21 cellular contexts compared by ENCODE assay signal in genomic region chr1:205604825-205605544, GRCh38.
A peak's percentile ranks its signal among the peaks of the same experiment; 100 is the strongest.
DNase-seq lines count a peak whose midpoint lies in the region; ATAC-seq and TF ChIP-seq lines count a peak whose summit lies in the region.
"Had no signal": no experiment of that assay in that cellular context is flagged by ENCODE, and none has a peak within 500 bp of the region (broad histone marks: within the 10 kb centered on the region; RNA-seq: fewer than 3 reads in every experiment).

No MANE protein-coding gene starts in this region.

- peaks cover 12% of the 10 kb centered on the region for H3K36me3 ChIP-seq in WERI-Rb-1
- H3K36me3 ChIP-seq: transverse colon had no signal

- no peaks in the 10 kb centered on the region for H3K9me3 Mint-ChIP-seq in activated naive CD8-positive, alpha-beta T cell treated with anti-CD3 and anti-CD28 coated beads, Interleukin-2, amount 50 U/mL, for 24 hours
- H3K9me3 Mint-ChIP-seq: stimulated activated effector memory CD8-positive, alpha-beta T cell treated with anti-CD3 and anti-CD28 coated beads, Interleukin-12 subunit alpha, Interleukin-12 subunit beta, amount 100 ng/mL, for 72 hours; WTC11 had no signal

- H3K27ac ChIP-seq in WERI-Rb-1 (no peak overlapping the region), substantia nigra (ENCODE audit: low read depth, low read length, poor library complexity, severe bottlenecking) (no peak overlapping the region)
- H3K27ac ChIP-seq: transverse colon had no signal

- H3K4me1 Mint-ChIP-seq in activated naive CD8-positive, alpha-beta T cell treated with anti-CD3 and anti-CD28 coated beads, Interleukin-2, amount 50 U/mL, for 24 hours: peaks cover 30% of the 10 kb centered on the region
- H3K4me1 Mint-ChIP-seq: WTC11 had no signal

- H3K36me3 Mint-ChIP-seq in activated naive CD8-positive, alpha-beta T cell treated with anti-CD3 and anti-CD28 coated beads, Interleukin-2, amount 50 U/mL, for 24 hours (ENCODE audit: low read depth): peaks cover 35% of the 10 kb centered on the region

- H3K27me3 ChIP-seq in WERI-Rb-1 (ENCODE audit: insufficient read depth, low read depth, severe bottlenecking): no peaks in the 10 kb centered on the region
- H3K27me3 ChIP-seq: transverse colon had no signal

- ATAC-seq in activated naive CD8-positive, alpha-beta T cell treated with anti-CD3 and anti-CD28 coated beads, Interleukin-2, amount 50 U/mL, for 24 hours: no peak
- no peak for ATAC-seq in HG03354 (IDR thresholded peaks at IDR 0.05; ENCODE audit: poor library complexity, severe bottlenecking, unreplicated experiment)
- ATAC-seq: activated CD8-positive, alpha-beta memory T cell treated with anti-CD3 and anti-CD28 coated beads, Interleukin-2, amount 10 ng/mL, durations not matched to agents 7 days and 5 days; left colon; Panc1; stimulated activated effector memory CD8-positive, alpha-beta T cell treated with anti-CD3 and anti-CD28 coated beads, Interleukin-12 subunit alpha, Interleukin-12 subunit beta, amount 100 ng/mL, for 72 hours; WTC11 had no signal

- DNase-seq in activated CD8-positive, alpha-beta memory T cell treated with anti-CD3 and anti-CD28 coated beads, Interleukin-2, amount 50 U/mL, for 48 hours: peak; percentile 6
- DNase-seq in activated CD8-positive, alpha-beta memory T cell treated with anti-CD3 and anti-CD28 coated beads, Interleukin-2, amount 50 U/mL, for 4 hours: no peak
- peak; percentile 96 for DNase-seq in NOMO-1 treated with DMSO at 0.1 percent for 48 hours (lab: John Stamatoyannopoulos, UW; ENCODE audit: unreplicated experiment)
- no peak for DNase-seq in activated naive CD8-positive, alpha-beta T cell treated with anti-CD3 and anti-CD28 coated beads, Interleukin-2, amount 50 U/mL, for 24 hours
- peak; percentile 12 for DNase-seq in pons (ENCODE audit: low spot score)
- DNase-seq in WERI-Rb-1: no peak
- no peak for DNase-seq in substantia nigra (lab: John Stamatoyannopoulos, UW)
- DNase-seq: activated CD8-positive, alpha-beta memory T cell treated with anti-CD3 and anti-CD28 coated beads, Interleukin-2, amount 10 ng/mL, durations not matched to agents 7 days and 5 days; Caco-2; GDM1; left colon; NCI-H1930; NCI-H510A; posterior cingulate gyrus; transverse colon had no signal

- no peak for TF ChIP-seq CTCF in WERI-Rb-1 (IDR thresholded peaks at IDR 0.05; ENCODE audit: low read depth, low read length)

- H3K27ac Mint-ChIP-seq in activated naive CD8-positive, alpha-beta T cell treated with anti-CD3 and anti-CD28 coated beads, Interleukin-2, amount 50 U/mL, for 24 hours: peak overlapping the region; percentile 9
- H3K27ac Mint-ChIP-seq: activated CD8-positive, alpha-beta memory T cell treated with anti-CD3 and anti-CD28 coated beads, Interleukin-2, amount 10 ng/mL, durations not matched to agents 7 days and 5 days; stimulated activated effector memory CD8-positive, alpha-beta T cell treated with anti-CD3 and anti-CD28 coated beads, Interleukin-12 subunit alpha, Interleukin-12 subunit beta, amount 100 ng/mL, for 72 hours; WTC11 had no signal

- H3K4me3 ChIP-seq in WERI-Rb-1 (ENCODE audit: low read depth, low read length): no peak overlapping the region
- H3K4me3 ChIP-seq: skin epidermis, transverse colon had no signal

- H3K27me3 Mint-ChIP-seq in activated naive CD8-positive, alpha-beta T cell treated with anti-CD3 and anti-CD28 coated beads, Interleukin-2, amount 50 U/mL, for 24 hours: no peaks in the 10 kb centered on the region
- H3K27me3 Mint-ChIP-seq: activated CD8-positive, alpha-beta memory T cell treated with anti-CD3 and anti-CD28 coated beads, Interleukin-2, amount 10 ng/mL, durations not matched to agents 7 days and 5 days; activated naive CD8-positive, alpha-beta T cell had no signal

- no peak overlapping the region for H3K4me3 Mint-ChIP-seq in activated naive CD8-positive, alpha-beta T cell treated with anti-CD3 and anti-CD28 coated beads, Interleukin-2, amount 50 U/mL, for 24 hours
- H3K4me3 Mint-ChIP-seq: activated CD8-positive, alpha-beta memory T cell treated with anti-CD3 and anti-CD28 coated beads, Interleukin-2, amount 10 ng/mL, durations not matched to agents 7 days and 5 days; activated naive CD8-positive, alpha-beta T cell; stimulated activated effector memory CD8-positive, alpha-beta T cell treated with anti-CD3 and anti-CD28 coated beads, Interleukin-12 subunit alpha, Interleukin-12 subunit beta, amount 100 ng/mL, for 72 hours; WTC11 had no signal

- H3K9me3 ChIP-seq in WERI-Rb-1 (ENCODE audit: severe bottlenecking): no peaks in the 10 kb centered on the region
- H3K9me3 ChIP-seq: Caco-2, transverse colon had no signal

Comparison
In these comparisons a context has a peak if more than half of its experiments do, and no peak if none do; other contexts are left out.
1. DNase-seq: peak in activated CD8-positive, alpha-beta memory T cell treated with anti-CD3 and anti-CD28 coated beads, Interleukin-2, amount 50 U/mL, for 48 hours (single experiment), NOMO-1 treated with DMSO at 0.1 percent for 48 hours (single experiment) and pons (single experiment); none in activated CD8-positive, alpha-beta memory T cell treated with anti-CD3 and anti-CD28 coated beads, Interleukin-2, amount 50 U/mL, for 4 hours (single experiment), activated naive CD8-positive, alpha-beta T cell treated with anti-CD3 and anti-CD28 coated beads, Interleukin-2, amount 50 U/mL, for 24 hours (single experiment), WERI-Rb-1 (single experiment) and substantia nigra (0 of 49).